In genomic region chr16:12211870-12212690, GRCh38 we compare ENCODE assay signal across 18 cellular contexts.
"Had no signal": no experiment of that assay in that cellular context is flagged by ENCODE, and none has a peak within 500 bp of the region (broad histone marks: within the 10 kb centered on the region; RNA-seq: fewer than 3 reads in every experiment).

No MANE protein-coding gene starts in this region.

- H3K9me3 ChIP-seq: colonic mucosa, thoracic aorta, upper lobe of left lung had no signal

- H3K4me3 ChIP-seq: colonic mucosa, thoracic aorta, upper lobe of left lung had no signal

- H3K36me3 ChIP-seq: colonic mucosa, thoracic aorta, upper lobe of left lung had no signal

- H3K27me3 ChIP-seq: colonic mucosa, upper lobe of left lung had no signal

- H3K4me1 ChIP-seq: colonic mucosa, upper lobe of left lung had no signal

- DNase-seq: activated CD4-positive, alpha-beta memory T cell treated with anti-CD3 and anti-CD28 coated beads, Interleukin-2, amount 10 ng/mL, durations not matched to agents 7 days and 5 days; activated CD4-positive, alpha-beta T cell treated with anti-CD3 and anti-CD28 coated beads for 48 hours; activated effector memory CD4-positive, alpha-beta T cell treated with anti-CD3 and anti-CD28 coated beads, Interleukin-2, amount 50 U/mL, for 16 hours; activated naive CD4-positive, alpha-beta T cell treated with anti-CD3 and anti-CD28 coated beads, Interleukin-2, amount 10 ng/mL, durations not matched to agents 7 days and 5 days; activated T-cell treated with anti-CD3 and anti-CD28 coated beads, Interleukin-2, amount 50 U/mL, for 72 hours; amygdala; colonic mucosa; endodermal cell; immature natural killer cell; kidney glomerular epithelial cell; mesenchymal stem cell; posterior cingulate gyrus; stimulated activated CD4-positive, alpha-beta T cell treated with anti-CD3 and anti-CD28 coated beads, Interleukin-4, amount 100 ng/mL, for 24 hours; stimulated activated naive CD4-positive, alpha-beta T cell treated with Interleukin-2 at 50 U/mL for 16 hours; T-helper 9 cell; upper lobe of left lung had no signal

- FAIRE-seq: bronchial epithelial cell had no signal

- ATAC-seq: activated T-cell treated with anti-CD3 and anti-CD28 coated beads, Interleukin-2, amount 50 U/mL, for 72 hours had no signal

- H3K27ac ChIP-seq: colonic mucosa, thoracic aorta, upper lobe of left lung had no signal
